In genomic region chr10:63699785-63700184, GRCh38 we compare ENCODE assay signal across 9 cellular contexts.
DNase-seq lines count a peak whose midpoint lies in the region; ATAC-seq and TF ChIP-seq lines count a peak whose summit lies in the region.
"Had no signal": no experiment of that assay in that cellular context is flagged by ENCODE, and none has a peak within 500 bp of the region (broad histone marks: within the 10 kb centered on the region; RNA-seq: fewer than 3 reads in every experiment).

No MANE protein-coding gene starts in this region.

- H3K9me3 ChIP-seq in gastrocnemius medialis (no peaks in the 10 kb centered on the region), BE2C (no peaks in the 10 kb centered on the region)

- H3K4me1 Mint-ChIP-seq in activated B cell treated with CpG ODN at 0.5 μM for 24 hours = peaks cover 49% of the 10 kb centered on the region

- CTCF ChIA-PET in activated B cell treated with CpG ODN at 0.5 μM for 24 hours (lab: Charles Lee) = interaction anchor here (1.3 to 2.2 kb wide), 2 partner anchors 20 to 533 kb away, joined by 3 to 7 read pairs; no protein-coding TSS in a partner anchor

- in situ Hi-C loops in gastrocnemius medialis (cut with MboI; ENCODE audit: low sequenced_read_pairs in 4 of 4) = loop anchor here in 2 of 4 donors (25.0 kb wide), 3 partner anchors 187 to 1637 kb away; partner anchors contain the start of gene REEP3 (in 1 of the 2)

- H3K4me3 ChIP-seq in gastrocnemius medialis (no peak overlapping the region), BE2C (ENCODE audit: low read depth, low read length) (no peak overlapping the region)
- H3K4me3 ChIP-seq: cardiac muscle cell had no signal

- H3K4me1 ChIP-seq in gastrocnemius medialis (peaks cover 45 to 60% of the 10 kb centered on the region in 2 donors), BE2C (peaks cover 17% of the 10 kb centered on the region)

- H3K27me3 Mint-ChIP-seq in activated B cell treated with CpG ODN at 0.5 μM for 24 hours = no peaks in the 10 kb centered on the region

- POLR2A ChIA-PET in activated B cell treated with CpG ODN at 0.5 μM for 24 hours (lab: Charles Lee) = no interaction called here

- TF ChIP-seq CTCF in activated B cell treated with CpG ODN at 0.5 μM for 24 hours (IDR thresholded peaks at IDR 0.05) = no peak
- no peak for TF ChIP-seq CTCF in gastrocnemius medialis (IDR thresholded peaks at IDR 0.05 in 4 of 5, conservative IDR thresholded peaks at IDR 0.05 in 1 of 5)
- no peak for TF ChIP-seq CTCF in BE2C (IDR thresholded peaks at IDR 0.05; ENCODE audit: low read depth, low read length)

- ATAC-seq in activated B cell treated with CpG ODN at 0.5 μM for 24 hours (ENCODE audit: low read depth) (no peak), Right ventricle myocardium superior (ENCODE audit: poor library complexity) (peak; percentile 63), gastrocnemius medialis (no peak), GM21515 (IDR thresholded peaks at IDR 0.05; ENCODE audit: unreplicated experiment) (no peak), HG03095 (IDR thresholded peaks at IDR 0.05; ENCODE audit: unreplicated experiment) (no peak)

- no peak for TF ChIP-seq POLR2A in gastrocnemius medialis (IDR thresholded peaks at IDR 0.05)

- H3K27ac ChIP-seq in gastrocnemius medialis = peak overlapping the region; percentile 81 to 91 (median 85)

- H3K9me3 Mint-ChIP-seq in activated B cell treated with CpG ODN at 0.5 μM for 24 hours = no peaks in the 10 kb centered on the region

- H3K4me3 Mint-ChIP-seq in activated B cell treated with CpG ODN at 0.5 μM for 24 hours = no peak overlapping the region

- H3K36me3 ChIP-seq in gastrocnemius medialis (no peaks in the 10 kb centered on the region), BE2C (no peaks in the 10 kb centered on the region)
- H3K36me3 ChIP-seq: cardiac muscle cell had no signal

- intact Hi-C loops in activated B cell treated with CpG ODN at 0.5 μM for 24 hours (cut with micrococcal nuclease) (loop anchor here (2.0 to 5.0 kb wide), 3 partner anchors 13 to 237 kb away; no protein-coding TSS in a partner anchor), Right ventricle myocardium superior (cut with DNase I) (no loop called here), gastrocnemius medialis (cut with DNase I; ENCODE audit: low total_unique reads) (loop anchor here (1.0 to 5.0 kb wide), 2 partner anchors 69 to 112 kb away; no protein-coding TSS in a partner anchor)

- H3K27me3 ChIP-seq in gastrocnemius medialis = no peaks in the 10 kb centered on the region
- no peaks in the 10 kb centered on the region for H3K27me3 ChIP-seq in BE2C
- H3K27me3 ChIP-seq: cardiac muscle cell had no signal

- DNase-seq in ELR (ENCODE audit: low read depth) = peak; percentile 48
- no peak for DNase-seq in activated B cell treated with CpG ODN at 0.5 μM for 24 hours
- no peak for DNase-seq in Right ventricle myocardium superior
- no peak for DNase-seq in gastrocnemius medialis
- no peak for DNase-seq in activated CD4-positive, alpha-beta T cell treated with anti-CD3 and anti-CD28 coated beads, Interleukin-2, amount 50 U/mL, for 4 hours
- DNase-seq in BE2C = no peak

- no peaks in the 10 kb centered on the region for H3K36me3 Mint-ChIP-seq in activated B cell treated with CpG ODN at 0.5 μM for 24 hours (ENCODE audit: low read depth)

- H3K27ac Mint-ChIP-seq in activated B cell treated with CpG ODN at 0.5 μM for 24 hours = peak overlapping the region; percentile 57
